ENCODE assay signal across 1 cellular context in genomic region chr16:23452572-23453337, GRCh38.
TF ChIP-seq lines count a peak whose summit lies in the region.

TSS of gene COG7 (minus strand) at chr16:23453189. CDS start at chr16:23452994, 195 bp downstream.

TF ChIP-seq in HepG2, 621 proteins besides CTCF, POLR2A, EP300 and RAD21 (continued from another document and continues in another):
- TF ChIP-seq RORA (CRISPR knock-in tag; IDR thresholded peaks at IDR 0.05) (no peak), TEAD3 (CRISPR knock-in tag; optimal IDR thresholded peaks at IDR 0.05; ENCODE audit: borderline replicate concordance) (peak; percentile 66), U2AF1 (optimal IDR thresholded peaks at IDR 0.05; ENCODE audit: low read depth, low read length) (peak; percentile 63), ZNF335 (CRISPR knock-in tag; IDR thresholded peaks at IDR 0.05) (peak; percentile 51; the same call in 1 of the 2 replicates), ZNF547 (CRISPR knock-in tag; IDR thresholded peaks at IDR 0.05) (peak; percentile 98), ATRX (CRISPR knock-in tag; IDR thresholded peaks at IDR 0.05; ENCODE audit: borderline replicate concordance) (no peak), ZIK1 (CRISPR knock-in tag; IDR thresholded peaks at IDR 0.05; ENCODE audit: borderline replicate concordance, low read depth) (peak; percentile 91; the same call in 1 of the 2 replicates), ZNF251 (CRISPR knock-in tag; IDR thresholded peaks at IDR 0.05) (0 out of 2 replicates have a peak, but pooled peaks have one; percentile 29), RXRB (CRISPR knock-in tag; IDR thresholded peaks at IDR 0.05; ENCODE audit: borderline replicate concordance) (peak; percentile 88), ZNF33A (CRISPR knock-in tag; IDR thresholded peaks at IDR 0.05; ENCODE audit: borderline replicate concordance) (no peak), KLF15 (CRISPR knock-in tag; IDR thresholded peaks at IDR 0.05; ENCODE audit: borderline replicate concordance) (peak; percentile 95), ZNF350 (CRISPR knock-in tag; IDR thresholded peaks at IDR 0.05; ENCODE audit: borderline replicate concordance, low read depth) (peak; percentile 97), SP4 (CRISPR knock-in tag; IDR thresholded peaks at IDR 0.05) (peak; percentile 90; the same call in 1 of the 2 replicates), MYC (CRISPR knock-in tag; IDR thresholded peaks at IDR 0.05; ENCODE audit: borderline replicate concordance) (peak; percentile 92), HNRNPH1 (optimal IDR thresholded peaks at IDR 0.05; ENCODE audit: low read depth, low read length) (no peak), SETDB1 (CRISPR knock-in tag; IDR thresholded peaks at IDR 0.05; ENCODE audit: borderline replicate concordance) (no peak), MEF2D (CRISPR knock-in tag; IDR thresholded peaks at IDR 0.05) (peak; percentile 98), ZFP41 (CRISPR knock-in tag; IDR thresholded peaks at IDR 0.05; ENCODE audit: borderline replicate concordance) (peak; percentile 79; the same call in 1 of the 2 replicates), MEIS1 (CRISPR knock-in tag; IDR thresholded peaks at IDR 0.05; ENCODE audit: borderline replicate concordance) (peak; percentile 97), MEIS2 (CRISPR knock-in tag; IDR thresholded peaks at IDR 0.05) (peak; percentile 95; the same call in 1 of the 2 replicates), ZSCAN20 (CRISPR knock-in tag; IDR thresholded peaks at IDR 0.05; ENCODE audit: borderline replicate concordance) (peak; percentile 38; the same call in 1 of the 2 replicates), SMYD3 (CRISPR knock-in tag; IDR thresholded peaks at IDR 0.05) (peak; percentile 58; the same call in 1 of the 2 replicates), JARID2 (CRISPR knock-in tag; IDR thresholded peaks at IDR 0.05; ENCODE audit: insufficient replicate concordance) (peak; percentile 94), NBN (conservative IDR thresholded peaks at IDR 0.05) (no peak), NR2C2 (CRISPR knock-in tag; IDR thresholded peaks at IDR 0.05; ENCODE audit: borderline replicate concordance) (peak; percentile 94), ZNF30 (CRISPR knock-in tag; IDR thresholded peaks at IDR 0.05) (peak; percentile 92; the same call in 1 of the 2 replicates), ZFP1 (CRISPR knock-in tag; IDR thresholded peaks at IDR 0.05) (peak; percentile 54; the same call in 1 of the 2 replicates), BCL6 (CRISPR knock-in tag; IDR thresholded peaks at IDR 0.05) (peak; percentile 68), SIN3B (IDR thresholded peaks at IDR 0.05; ENCODE audit: low read length) (peak; percentile 89), ZNF20 (CRISPR knock-in tag; IDR thresholded peaks at IDR 0.05) (no peak), NCOA5 (CRISPR knock-in tag; IDR thresholded peaks at IDR 0.05) (0 out of 2 replicates have a peak, but pooled peaks have one; percentile 89), ZBTB1 (CRISPR knock-in tag; IDR thresholded peaks at IDR 0.05; ENCODE audit: borderline replicate concordance) (0 out of 2 replicates have a peak, but pooled peaks have one; percentile 29), USF2 (IDR thresholded peaks at IDR 0.05; ENCODE audit: low read depth, low read length) (no peak), USF2 (CRISPR knock-in tag; IDR thresholded peaks at IDR 0.05; ENCODE audit: borderline replicate concordance) (0 out of 2 replicates have a peak, but pooled peaks have one; percentile 15), RARG (CRISPR knock-in tag; IDR thresholded peaks at IDR 0.05; ENCODE audit: low read depth) (no peak), ZNF232 (CRISPR knock-in tag; IDR thresholded peaks at IDR 0.05; ENCODE audit: borderline replicate concordance) (peak; percentile 89), CCAR2 (optimal IDR thresholded peaks at IDR 0.05; ENCODE audit: low read depth, low read length) (no peak), REL (CRISPR knock-in tag; conservative IDR thresholded peaks at IDR 0.05) (peak; percentile 88; the same call in 1 of the 2 replicates), KLF6 (CRISPR knock-in tag; IDR thresholded peaks at IDR 0.05) (no peak), NR2F1 (CRISPR knock-in tag; IDR thresholded peaks at IDR 0.05) (peak; percentile 84 to 90), PATZ1 (CRISPR knock-in tag; IDR thresholded peaks at IDR 0.05) (peak; percentile 65), ESRRA (CRISPR knock-in tag; IDR thresholded peaks at IDR 0.05; ENCODE audit: low read depth) (peak; percentile 91), MTF2 (CRISPR knock-in tag; IDR thresholded peaks at IDR 0.05; ENCODE audit: borderline replicate concordance) (peak; percentile 63; the same call in 1 of the 2 replicates), MLLT10 (CRISPR knock-in tag; IDR thresholded peaks at IDR 0.05) (no peak), ZNF549 (CRISPR knock-in tag; IDR thresholded peaks at IDR 0.05) (no peak), DNMT1 (CRISPR knock-in tag; IDR thresholded peaks at IDR 0.05) (peak; percentile 96; the same call in 1 of the 2 replicates), RBAK (CRISPR knock-in tag; IDR thresholded peaks at IDR 0.05) (no peak), ATAD3A (CRISPR knock-in tag; IDR thresholded peaks at IDR 0.05) (no peak)
- TF ChIP-seq, protein P1, sequence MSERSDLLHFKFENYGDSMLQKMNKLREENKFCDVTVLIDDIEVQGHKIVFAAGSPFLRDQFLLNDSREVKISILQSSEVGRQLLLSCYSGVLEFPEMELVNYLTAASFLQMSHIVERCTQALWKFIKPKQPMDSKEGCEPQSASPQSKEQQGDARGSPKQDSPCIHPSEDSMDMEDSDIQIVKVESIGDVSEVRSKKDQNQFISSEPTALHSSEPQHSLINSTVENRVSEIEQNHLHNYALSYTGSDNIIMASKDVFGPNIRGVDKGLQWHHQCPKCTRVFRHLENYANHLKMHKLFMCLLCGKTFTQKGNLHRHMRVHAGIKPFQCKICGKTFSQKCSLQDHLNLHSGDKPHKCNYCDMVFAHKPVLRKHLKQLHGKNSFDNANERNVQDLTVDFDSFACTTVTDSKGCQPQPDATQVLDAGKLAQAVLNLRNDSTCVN (CRISPR knock-in tag; IDR thresholded peaks at IDR 0.05; ENCODE audit: borderline replicate concordance), result peak; percentile 87
- TF ChIP-seq, protein P2, sequence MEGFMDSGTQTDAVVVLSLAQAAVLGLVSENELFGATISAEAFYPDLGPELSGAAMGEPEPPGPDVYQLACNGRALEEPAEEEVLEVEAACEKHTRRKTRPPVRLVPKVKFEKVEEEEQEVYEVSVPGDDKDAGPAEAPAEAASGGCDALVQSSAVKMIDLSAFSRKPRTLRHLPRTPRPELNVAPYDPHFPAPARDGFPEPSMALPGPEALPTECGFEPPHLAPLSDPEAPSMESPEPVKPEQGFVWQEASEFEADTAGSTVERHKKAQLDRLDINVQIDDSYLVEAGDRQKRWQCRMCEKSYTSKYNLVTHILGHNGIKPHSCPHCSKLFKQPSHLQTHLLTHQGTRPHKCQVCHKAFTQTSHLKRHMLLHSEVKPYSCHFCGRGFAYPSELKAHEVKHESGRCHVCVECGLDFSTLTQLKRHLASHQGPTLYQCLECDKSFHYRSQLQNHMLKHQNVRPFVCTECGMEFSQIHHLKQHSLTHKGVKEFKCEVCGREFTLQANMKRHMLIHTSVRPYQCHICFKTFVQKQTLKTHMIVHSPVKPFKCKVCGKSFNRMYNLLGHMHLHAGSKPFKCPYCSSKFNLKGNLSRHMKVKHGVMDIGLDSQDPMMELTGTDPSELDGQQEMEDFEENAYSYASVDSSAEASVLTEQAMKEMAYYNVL (CRISPR knock-in tag; IDR thresholded peaks at IDR 0.05; ENCODE audit: borderline replicate concordance), result peak; percentile 88; the same call in 1 of the 2 replicates
- TF ChIP-seq, protein P3, sequence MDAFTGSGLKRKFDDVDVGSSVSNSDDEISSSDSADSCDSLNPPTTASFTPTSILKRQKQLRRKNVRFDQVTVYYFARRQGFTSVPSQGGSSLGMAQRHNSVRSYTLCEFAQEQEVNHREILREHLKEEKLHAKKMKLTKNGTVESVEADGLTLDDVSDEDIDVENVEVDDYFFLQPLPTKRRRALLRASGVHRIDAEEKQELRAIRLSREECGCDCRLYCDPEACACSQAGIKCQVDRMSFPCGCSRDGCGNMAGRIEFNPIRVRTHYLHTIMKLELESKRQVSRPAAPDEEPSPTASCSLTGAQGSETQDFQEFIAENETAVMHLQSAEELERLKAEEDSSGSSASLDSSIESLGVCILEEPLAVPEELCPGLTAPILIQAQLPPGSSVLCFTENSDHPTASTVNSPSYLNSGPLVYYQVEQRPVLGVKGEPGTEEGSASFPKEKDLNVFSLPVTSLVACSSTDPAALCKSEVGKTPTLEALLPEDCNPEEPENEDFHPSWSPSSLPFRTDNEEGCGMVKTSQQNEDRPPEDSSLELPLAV (CRISPR knock-in tag; conservative IDR thresholded peaks at IDR 0.05; ENCODE audit: low read depth), result no peak
- TF ChIP-seq, protein P4, sequence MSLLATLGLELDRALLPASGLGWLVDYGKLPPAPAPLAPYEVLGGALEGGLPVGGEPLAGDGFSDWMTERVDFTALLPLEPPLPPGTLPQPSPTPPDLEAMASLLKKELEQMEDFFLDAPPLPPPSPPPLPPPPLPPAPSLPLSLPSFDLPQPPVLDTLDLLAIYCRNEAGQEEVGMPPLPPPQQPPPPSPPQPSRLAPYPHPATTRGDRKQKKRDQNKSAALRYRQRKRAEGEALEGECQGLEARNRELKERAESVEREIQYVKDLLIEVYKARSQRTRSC (CRISPR knock-in tag; IDR thresholded peaks at IDR 0.05; ENCODE audit: low read depth), result no peak
- TF ChIP-seq, protein P5, sequence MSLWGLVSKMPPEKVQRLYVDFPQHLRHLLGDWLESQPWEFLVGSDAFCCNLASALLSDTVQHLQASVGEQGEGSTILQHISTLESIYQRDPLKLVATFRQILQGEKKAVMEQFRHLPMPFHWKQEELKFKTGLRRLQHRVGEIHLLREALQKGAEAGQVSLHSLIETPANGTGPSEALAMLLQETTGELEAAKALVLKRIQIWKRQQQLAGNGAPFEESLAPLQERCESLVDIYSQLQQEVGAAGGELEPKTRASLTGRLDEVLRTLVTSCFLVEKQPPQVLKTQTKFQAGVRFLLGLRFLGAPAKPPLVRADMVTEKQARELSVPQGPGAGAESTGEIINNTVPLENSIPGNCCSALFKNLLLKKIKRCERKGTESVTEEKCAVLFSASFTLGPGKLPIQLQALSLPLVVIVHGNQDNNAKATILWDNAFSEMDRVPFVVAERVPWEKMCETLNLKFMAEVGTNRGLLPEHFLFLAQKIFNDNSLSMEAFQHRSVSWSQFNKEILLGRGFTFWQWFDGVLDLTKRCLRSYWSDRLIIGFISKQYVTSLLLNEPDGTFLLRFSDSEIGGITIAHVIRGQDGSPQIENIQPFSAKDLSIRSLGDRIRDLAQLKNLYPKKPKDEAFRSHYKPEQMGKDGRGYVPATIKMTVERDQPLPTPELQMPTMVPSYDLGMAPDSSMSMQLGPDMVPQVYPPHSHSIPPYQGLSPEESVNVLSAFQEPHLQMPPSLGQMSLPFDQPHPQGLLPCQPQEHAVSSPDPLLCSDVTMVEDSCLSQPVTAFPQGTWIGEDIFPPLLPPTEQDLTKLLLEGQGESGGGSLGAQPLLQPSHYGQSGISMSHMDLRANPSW (CRISPR knock-in tag; IDR thresholded peaks at IDR 0.05; ENCODE audit: borderline replicate concordance), result peak; percentile 92; the same call in 1 of the 2 replicates
- TF ChIP-seq, protein P6, sequence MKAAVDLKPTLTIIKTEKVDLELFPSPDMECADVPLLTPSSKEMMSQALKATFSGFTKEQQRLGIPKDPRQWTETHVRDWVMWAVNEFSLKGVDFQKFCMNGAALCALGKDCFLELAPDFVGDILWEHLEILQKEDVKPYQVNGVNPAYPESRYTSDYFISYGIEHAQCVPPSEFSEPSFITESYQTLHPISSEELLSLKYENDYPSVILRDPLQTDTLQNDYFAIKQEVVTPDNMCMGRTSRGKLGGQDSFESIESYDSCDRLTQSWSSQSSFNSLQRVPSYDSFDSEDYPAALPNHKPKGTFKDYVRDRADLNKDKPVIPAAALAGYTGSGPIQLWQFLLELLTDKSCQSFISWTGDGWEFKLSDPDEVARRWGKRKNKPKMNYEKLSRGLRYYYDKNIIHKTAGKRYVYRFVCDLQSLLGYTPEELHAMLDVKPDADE (CRISPR knock-in tag; IDR thresholded peaks at IDR 0.05), result no peak
- TF ChIP-seq, protein P7, sequence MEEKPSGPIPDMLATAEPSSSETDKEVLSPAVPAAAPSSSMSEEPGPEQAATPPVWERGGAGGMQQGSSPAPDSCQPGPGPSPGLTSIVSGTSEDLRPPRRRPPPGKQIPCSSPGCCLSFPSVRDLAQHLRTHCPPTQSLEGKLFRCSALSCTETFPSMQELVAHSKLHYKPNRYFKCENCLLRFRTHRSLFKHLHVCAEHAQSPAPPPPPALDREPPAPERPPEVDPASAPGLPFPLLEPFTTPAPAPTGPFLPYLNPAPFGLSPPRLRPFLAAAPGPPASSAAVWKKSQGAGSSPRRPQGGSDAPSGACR (CRISPR knock-in tag; IDR thresholded peaks at IDR 0.05), result peak; percentile 86
